ENCODE assay signal across 10 cellular contexts in genomic region chr5:172444110-172444510, GRCh38. TPM values are rescaled to one million over a fixed set of nuclear protein-coding genes. Genes with fewer than 3 reads are reported as not detected.
DNase-seq lines count a peak whose midpoint lies in the region; ATAC-seq and TF ChIP-seq lines count a peak whose summit lies in the region.
"Had no signal": no experiment of that assay in that cellular context is flagged by ENCODE, and none has a peak within 500 bp of the region (broad histone marks: within the 10 kb centered on the region; RNA-seq: fewer than 3 reads in every experiment).

No MANE protein-coding gene starts in this region.

- H3K4me3 ChIP-seq in heart left ventricle = no peak overlapping the region
- no peak overlapping the region for H3K4me3 ChIP-seq in epithelial cell of esophagus (ENCODE audit: low read length)
- peak overlapping the region; percentile 1 for H3K4me3 ChIP-seq in osteoblast (ENCODE audit: insufficient read depth, low read length)
- H3K4me3 ChIP-seq in vagina = peak overlapping the region in 1 of 2 donors; percentile 4
- H3K4me3 ChIP-seq: HAP-1 had no signal

- H3K4me1 ChIP-seq in heart left ventricle (peaks cover 2 to 65% (median 40%) of the 10 kb centered on the region in 12 donors), osteoblast (ENCODE audit: insufficient read depth, low read length) (peaks cover 36% of the 10 kb centered on the region), vagina (peaks cover 82% of the 10 kb centered on the region)
- H3K4me1 ChIP-seq: HAP-1 had no signal

- peak in 1 of 4 donors; percentile 2 for ATAC-seq in heart left ventricle
- ATAC-seq in Right ventricle myocardium superior (ENCODE audit: poor library complexity) = no peak

- H2AFZ ChIP-seq in osteoblast (ENCODE audit: low read length) = no peak overlapping the region

- WGBS in heart left ventricle, 4 donors = 86 to 95% (median 92%) methylated on average over 4 of the region's 4 CpGs

- intact Hi-C loops in heart left ventricle (cut with DNase I) = loop anchor here in 2 of 10 donors (5.0 to 10.0 kb wide), 2 partner anchors 257 to 339 kb away; partner anchors contain the start of gene STK10 (in 1 of the 2)
- intact Hi-C loops in Right ventricle myocardium superior (cut with DNase I) = no loop called here
- intact Hi-C loops in vagina (cut with DNase I) = no loop called here

- peak overlapping the region; percentile 47 for H3K4me2 ChIP-seq in osteoblast (ENCODE audit: insufficient read depth, low read length)

- H3K9me3 ChIP-seq in heart left ventricle (no peaks in the 10 kb centered on the region), osteoblast (ENCODE audit: low read depth, low read length) (no peaks in the 10 kb centered on the region), vagina (no peaks in the 10 kb centered on the region)
- H3K9me3 ChIP-seq: HAP-1 had no signal

- TF ChIP-seq CTCF in heart left ventricle (IDR thresholded peaks at IDR 0.05) (no peak), epithelial cell of esophagus (IDR thresholded peaks at IDR 0.05; ENCODE audit: insufficient read depth, low read depth, low read length, missing control alignments) (no peak), osteoblast (IDR thresholded peaks at IDR 0.05; ENCODE audit: extremely low read depth, low read depth, low read length) (no peak), vagina (IDR thresholded peaks at IDR 0.05) (no peak)

- peaks cover 95% of the 10 kb centered on the region for H4K20me1 ChIP-seq in osteoblast (ENCODE audit: insufficient read depth, low read length)

- TF ChIP-seq POLR2A in heart left ventricle (IDR thresholded peaks at IDR 0.05) = no peak
- no peak for TF ChIP-seq POLR2A in vagina (IDR thresholded peaks at IDR 0.05)

- H3K27me3 ChIP-seq in heart left ventricle = no peaks in the 10 kb centered on the region
- H3K27me3 ChIP-seq in osteoblast (ENCODE audit: insufficient read depth, low read length) = no peaks in the 10 kb centered on the region
- H3K27me3 ChIP-seq in vagina = no peaks in the 10 kb centered on the region

- H3K79me2 ChIP-seq in osteoblast (ENCODE audit: insufficient read depth, low read length) = peaks cover 98% of the 10 kb centered on the region

- no peaks in the 10 kb centered on the region for H3K36me3 ChIP-seq in heart left ventricle
- H3K36me3 ChIP-seq in osteoblast (ENCODE audit: insufficient read depth, low read length) = peaks cover 5% of the 10 kb centered on the region
- H3K36me3 ChIP-seq in vagina = no peaks in the 10 kb centered on the region

- DNase-seq in heart left ventricle (no peak), Right ventricle myocardium superior (no peak), epithelial cell of esophagus (ENCODE audit: low read depth) (peak; percentile 68), osteoblast (ENCODE audit: insufficient read length, low spot score, missing footprints) (peak; percentile 88), vagina (ENCODE audit: extremely low spot score in 2 of 2) (no peak), NCI-H2107 treated with DMSO at 0.1 percent for 48 hours (lab: John Stamatoyannopoulos, UW; ENCODE audit: unreplicated experiment) (no peak), DMS114 treated with DMSO at 0.1 percent for 48 hours (lab: John Stamatoyannopoulos, UW; ENCODE audit: unreplicated experiment) (no peak)
- no peak for DNase-seq in stimulated activated CD4-positive, alpha-beta T cell treated with anti-CD3 and anti-CD28 coated beads, Interleukin-12 subunit alpha, Interleukin-12 subunit beta, amount 100 ng/mL, for 4 hours
- DNase-seq: GF-D8 had no signal

- H3K27ac ChIP-seq in heart left ventricle = peak overlapping the region in 10 of 12 donors; percentile 37 to 82 (median 68)
- H3K27ac ChIP-seq in osteoblast (ENCODE audit: low read depth, low read length) = peak overlapping the region; percentile 87
- peak overlapping the region; percentile 97 for H3K27ac ChIP-seq in vagina

RNA-seq across cellular contexts. Expression of gene SH3PXD2B, which starts 10.2 kb away (rescaled TPM):
- 10 to 100 TPM in 2 of 9 donors, 1 to 10 TPM in 7; 3.3 to 22.7 (median 8.4) TPM for total RNA-seq in heart left ventricle
- 1 to 10 TPM; 1.1 to 6.9 TPM for polyA plus RNA-seq in heart left ventricle
- 5.3 TPM for total RNA-seq in Right ventricle myocardium superior
- total RNA-seq in osteoblast = 58.3 and 59.2 TPM in 2 replicates
- 30.9 TPM for total RNA-seq in vagina

Comparison
In these comparisons a context has a peak if more than half of its experiments do, and no peak if none do; other contexts are left out.
1. DNase-seq: peak in epithelial cell of esophagus (single experiment) and osteoblast (single experiment); none in heart left ventricle (0 of 5), Right ventricle myocardium superior (single experiment), vagina (0 of 2), NCI-H2107 treated with DMSO at 0.1 percent for 48 hours (single experiment), DMS114 treated with DMSO at 0.1 percent for 48 hours (single experiment) and stimulated activated CD4-positive, alpha-beta T cell treated with anti-CD3 and anti-CD28 coated beads, Interleukin-12 subunit alpha, Interleukin-12 subunit beta, amount 100 ng/mL, for 4 hours (single experiment).
2. Peak in every context shown above with its lines, with median percentiles within 50 percentile points of each other: H3K27ac ChIP-seq.